In genomic region chr18:39149211-39149806, GRCh38 we compare ENCODE assay signal across 13 cellular contexts.
"Had no signal": no experiment of that assay in that cellular context is flagged by ENCODE, and none has a peak within 500 bp of the region (broad histone marks: within the 10 kb centered on the region; RNA-seq: fewer than 3 reads in every experiment).

No MANE protein-coding gene starts in this region.

- ATAC-seq: activated naive CD4-positive, alpha-beta T cell treated with anti-CD3 and anti-CD28 coated beads, Interleukin-2, amount 50 U/mL, for 72 hours; esophagus mucosa; left cardiac atrium; naive thymus-derived CD4-positive, alpha-beta T cell had no signal

- H3K36me3 ChIP-seq: thyroid gland had no signal

- H3K4me3 ChIP-seq: dorsolateral prefrontal cortex, lung, skin epidermis, thyroid gland had no signal

- H3K27ac ChIP-seq: dorsolateral prefrontal cortex, skin epidermis, thyroid gland had no signal

- DNase-seq: activated CD4-positive, alpha-beta T cell treated with anti-CD3 and anti-CD28 coated beads, Interleukin-2, amount 50 U/mL, for 4 hours; activated CD4-positive, CD25-positive, alpha-beta regulatory T cell treated with anti-CD3 and anti-CD28 coated beads, Interleukin-2, amount 50 U/mL, for 72 hours; activated effector memory CD4-positive, alpha-beta T cell treated with Interleukin-2 at 50 U/mL for 16 hours; activated T-cell treated with anti-CD3 and anti-CD28 coated beads, Interleukin-2, amount 50 U/mL, for 1 hour; dorsolateral prefrontal cortex; left cardiac atrium; naive thymus-derived CD4-positive, alpha-beta T cell; posterior cingulate gyrus; thyroid gland had no signal

- H3K27me3 ChIP-seq: thyroid gland had no signal

- H3K4me1 ChIP-seq: thyroid gland had no signal
